Comparison of ENCODE assay signal across 9 cellular contexts in the genomic region with DNA sequence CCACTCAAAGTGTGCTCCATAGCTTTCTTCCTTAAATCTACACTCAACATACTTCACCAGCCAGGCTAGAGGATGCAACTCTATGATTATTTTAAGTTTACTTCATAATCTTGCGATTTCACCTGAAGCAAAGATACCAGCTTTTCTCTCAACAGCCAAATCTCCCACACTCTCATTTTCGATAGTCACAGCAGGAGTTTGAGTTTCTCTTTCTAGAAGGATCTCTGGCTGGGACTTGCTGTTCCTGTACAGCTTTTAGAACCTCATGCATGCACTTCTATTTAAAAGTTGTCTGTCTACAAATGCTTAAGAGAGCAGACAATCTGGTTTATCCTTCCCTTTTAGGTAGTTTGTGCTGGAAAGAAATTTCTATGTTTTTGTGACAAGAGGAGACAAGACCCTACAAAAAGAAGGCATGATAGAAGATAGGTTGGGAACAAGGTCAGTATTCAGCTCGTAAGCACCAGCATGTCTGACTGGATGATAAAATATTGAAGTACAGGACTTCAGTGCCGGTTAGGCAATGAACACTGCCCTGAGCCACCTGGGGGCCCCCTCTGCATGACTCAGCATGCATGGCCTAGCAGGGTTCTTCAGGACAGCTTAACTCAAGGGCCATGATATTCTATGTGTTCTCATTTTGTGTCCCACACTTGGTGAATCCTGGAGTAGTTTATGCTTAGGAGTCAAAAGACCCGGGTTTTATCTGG.
DNase-seq lines count a peak whose midpoint lies in the region; ATAC-seq and TF ChIP-seq lines count a peak whose summit lies in the region.
"Had no signal": no experiment of that assay in that cellular context is flagged by ENCODE, and none has a peak within 500 bp of the region (broad histone marks: within the 10 kb centered on the region; RNA-seq: fewer than 3 reads in every experiment).

No MANE protein-coding gene starts in this region.

- no peaks in the 10 kb centered on the region for H3K36me3 ChIP-seq in smooth muscle cell (ENCODE audit: low read depth)

- peak; percentile 39 for ATAC-seq in GM21360 (IDR thresholded peaks at IDR 0.05; ENCODE audit: unreplicated experiment)

- peak overlapping the region; percentile 18 for H2AFZ ChIP-seq in smooth muscle cell (ENCODE audit: low read depth)

- H3K9me3 ChIP-seq in smooth muscle cell (replicated peaks; ENCODE audit: low read depth) = no peaks in the 10 kb centered on the region

- no peaks in the 10 kb centered on the region for H3K4me1 ChIP-seq in smooth muscle cell (ENCODE audit: low read depth)

- in situ Hi-C loops in KBM-7 (cut with MboI; ENCODE audit: low pct_unique_long_range_greater_than_20kb, low sequenced_read_pairs) = no loop called here

- no peaks in the 10 kb centered on the region for H4K20me1 ChIP-seq in smooth muscle cell (ENCODE audit: low read depth)

- no peaks in the 10 kb centered on the region for H3K79me2 ChIP-seq in smooth muscle cell (ENCODE audit: low read depth)

- peak; percentile 5 for DNase-seq in GF-D8 (lab: John Stamatoyannopoulos, UW)
- peak; percentile 72 for DNase-seq in KBM-7
- DNase-seq in astrocyte of the hippocampus (ENCODE audit: low read depth, low spot score) = peak; percentile 31
- no peak for DNase-seq in smooth muscle cell (lab: John Stamatoyannopoulos, UW; ENCODE audit: unreplicated experiment)
- DNase-seq in AG08396 (ENCODE audit: low spot score) = no peak
- DNase-seq in DMS79 (lab: John Stamatoyannopoulos, UW) = no peak
- DNase-seq in head of caudate nucleus = no peak

- H3K27ac ChIP-seq in smooth muscle cell (ENCODE audit: low read depth) = peak overlapping the region; percentile 18
- H3K27ac ChIP-seq: SK-N-MC had no signal

- no peaks in the 10 kb centered on the region for H3K27me3 ChIP-seq in smooth muscle cell (ENCODE audit: low read depth)

- intact Hi-C loops in head of caudate nucleus (cut with DNase I) = no loop called here

- no peak for TF ChIP-seq CTCF in smooth muscle cell (IDR thresholded peaks at IDR 0.05; ENCODE audit: borderline replicate concordance, insufficient read depth, poor library complexity, severe bottlenecking)

- no peak overlapping the region for H3K4me2 ChIP-seq in smooth muscle cell

- no peak overlapping the region for H3K4me3 ChIP-seq in smooth muscle cell
- H3K4me3 ChIP-seq: SK-N-MC had no signal

- no peak overlapping the region for H3K9ac ChIP-seq in smooth muscle cell (ENCODE audit: low read depth)

- WGBS in smooth muscle cell (ENCODE audit: low lambda C conversion rate) = 70% methylated on average over 5 of the region's 5 CpGs

- peaks cover 17% of the 10 kb centered on the region for H3F3A ChIP-seq in smooth muscle cell (ENCODE audit: low read depth)

Comparison
In these comparisons a context has a peak if more than half of its experiments do, and no peak if none do; other contexts are left out.
1. DNase-seq: peak in GF-D8 (single experiment), KBM-7 (single experiment) and astrocyte of the hippocampus (single experiment); none in smooth muscle cell (single experiment), AG08396 (single experiment), DMS79 (single experiment) and head of caudate nucleus (0 of 42).